ENCODE assay signal across 10 cellular contexts in the genomic region with DNA sequence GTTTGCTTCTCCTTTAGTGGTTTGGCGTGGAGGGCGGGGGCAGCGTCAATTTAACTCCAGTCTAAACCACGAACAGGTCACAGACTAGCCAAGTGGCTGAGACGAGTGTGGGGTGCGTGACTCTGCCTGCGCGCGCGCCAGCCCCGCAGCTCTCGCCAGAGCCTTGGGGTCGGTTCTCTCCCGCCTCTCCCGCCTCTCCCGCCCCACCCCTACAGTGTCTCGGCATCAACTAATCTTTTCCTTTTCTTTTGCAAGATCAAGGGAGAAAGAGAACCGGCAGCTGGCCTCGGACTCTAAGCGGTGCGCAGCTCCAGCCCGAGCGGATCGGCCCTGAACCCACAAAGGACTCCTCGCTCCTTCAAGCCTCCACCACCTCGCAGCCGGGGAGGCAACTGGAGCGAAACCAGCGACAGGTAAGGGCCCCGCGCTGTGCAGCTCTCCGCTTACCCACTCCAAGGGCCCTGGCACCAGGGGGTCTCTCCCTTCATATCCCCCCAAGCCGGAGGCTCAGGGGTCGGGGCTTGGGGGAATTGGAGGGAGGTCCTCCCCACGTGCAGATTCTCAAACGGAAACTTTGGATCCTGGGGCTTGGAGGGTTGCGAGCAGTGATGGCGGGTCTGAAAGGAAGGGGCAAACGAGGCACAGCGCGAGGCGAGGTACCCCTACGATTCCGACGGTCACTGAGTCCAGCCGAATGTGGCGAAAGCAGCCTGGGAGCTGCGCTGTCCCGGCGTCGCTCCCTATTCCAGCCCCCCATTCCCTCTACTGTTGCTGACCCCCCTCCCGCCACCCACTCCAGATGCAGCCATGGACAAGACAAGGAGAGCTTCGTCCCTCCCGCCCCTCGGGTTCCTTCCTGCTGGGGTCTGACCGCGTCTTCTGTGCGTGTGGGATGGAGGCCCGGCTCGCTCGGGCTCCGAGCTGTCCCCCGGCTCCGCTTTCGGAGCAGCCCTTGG. TPM values are rescaled to one million over a fixed set of nuclear protein-coding genes. Genes with fewer than 3 reads are reported as not detected.
DNase-seq lines count a peak whose midpoint lies in the region; ATAC-seq and TF ChIP-seq lines count a peak whose summit lies in the region.
"Had no signal": no experiment of that assay in that cellular context is flagged by ENCODE, and none has a peak within 500 bp of the region (broad histone marks: within the 10 kb centered on the region; RNA-seq: fewer than 3 reads in every experiment).

No MANE protein-coding gene starts in this region.

- H3K4me1 Mint-ChIP-seq in stimulated activated memory B cell treated with anti-CD40 and anti-IgM and Interleukin-4, amounts not matched to agents 10 μg/mL and 1 μg/mL and 100 μg/mL, for 72 hours = peaks cover 8% of the 10 kb centered on the region

- H3K4me3 ChIP-seq in H7 (ENCODE audit: insufficient read depth, low read depth, low read length) (peak overlapping the region; percentile 37), astrocyte of the spinal cord (ENCODE audit: low read depth, low read length) (peak overlapping the region; percentile 58), iPS-15b (ENCODE audit: low read depth, low read length) (peak overlapping the region; percentile 66), sigmoid colon (peak overlapping the region; percentile 77 to 86 (median 82)), tibial artery (peak overlapping the region in 1 of 2 donors; percentile 4)

- H3K9me3 ChIP-seq in iPS-15b (ENCODE audit: control insufficient read depth, insufficient read depth, low read length) (no peaks in the 10 kb centered on the region), sigmoid colon (no peaks in the 10 kb centered on the region), tibial artery (no peaks in the 10 kb centered on the region)

- intact Hi-C loops in sigmoid colon (cut with DNase I) = loop anchor here (2.0 to 10.0 kb wide), 4 partner anchors 274 to 1064 kb away; no protein-coding TSS in a partner anchor
- intact Hi-C loops in tibial artery (cut with DNase I; ENCODE audit: low total_unique reads) = no loop called here

- H3K27me3 ChIP-seq in H7 (ENCODE audit: control insufficient read depth, insufficient read depth, low read length) (peaks cover 59% of the 10 kb centered on the region), iPS-15b (ENCODE audit: control insufficient read depth, insufficient read depth, low read length) (peaks cover 73% of the 10 kb centered on the region), sigmoid colon (no peaks in the 10 kb centered on the region), tibial artery (peaks cover 0 to 44% of the 10 kb centered on the region in 2 donors)

- H3K27me3 Mint-ChIP-seq in stimulated activated memory B cell treated with anti-CD40 and anti-IgM and Interleukin-4, amounts not matched to agents 10 μg/mL and 1 μg/mL and 100 μg/mL, for 72 hours = peaks cover 39% of the 10 kb centered on the region

- H3K36me3 ChIP-seq in H7 (replicated peaks; ENCODE audit: control insufficient read depth, insufficient read depth, low read length) (no peaks in the 10 kb centered on the region), iPS-15b (ENCODE audit: control insufficient read depth, insufficient read depth, low read length) (no peaks in the 10 kb centered on the region), sigmoid colon (no peaks in the 10 kb centered on the region), tibial artery (no peaks in the 10 kb centered on the region)

- H3K9me3 Mint-ChIP-seq in stimulated activated memory B cell treated with anti-CD40 and anti-IgM and Interleukin-4, amounts not matched to agents 10 μg/mL and 1 μg/mL and 100 μg/mL, for 72 hours = no peaks in the 10 kb centered on the region

- no peak overlapping the region for H3K4me3 Mint-ChIP-seq in stimulated activated memory B cell treated with anti-CD40 and anti-IgM and Interleukin-4, amounts not matched to agents 10 μg/mL and 1 μg/mL and 100 μg/mL, for 72 hours
- H3K4me3 Mint-ChIP-seq: effector memory CD8-positive, alpha-beta T cell had no signal

- peak; percentile 64 for DNase-seq in H7
- DNase-seq in astrocyte of the spinal cord (ENCODE audit: low read depth, low spot score) = peak; percentile 41
- peak; percentile 78 for DNase-seq in sigmoid colon
- no peak for DNase-seq in NCI-H1048 (lab: John Stamatoyannopoulos, UW)
- no peak for DNase-seq in central memory CD4-positive, alpha-beta T cell
- no peak for DNase-seq in tibial artery
- DNase-seq: effector memory CD8-positive, alpha-beta T cell; KG1 had no signal

- ATAC-seq in stimulated activated memory B cell treated with anti-CD40 and anti-IgM and Interleukin-4, amounts not matched to agents 10 μg/mL and 1 μg/mL and 100 μg/mL, for 72 hours = no peak
- ATAC-seq: effector memory CD8-positive, alpha-beta T cell had no signal

- H3K36me3 Mint-ChIP-seq in stimulated activated memory B cell treated with anti-CD40 and anti-IgM and Interleukin-4, amounts not matched to agents 10 μg/mL and 1 μg/mL and 100 μg/mL, for 72 hours = no peaks in the 10 kb centered on the region

- peak overlapping the region; percentile 24 for H3K9ac ChIP-seq in iPS-15b (ENCODE audit: low read depth, low read length)

- in situ Hi-C loops in astrocyte of the spinal cord (cut with HindIII; ENCODE audit: low sequenced_read_pairs) = no loop called here

- H3K4me1 ChIP-seq in iPS-15b (ENCODE audit: control insufficient read depth, insufficient read depth, low read length) (peaks cover 8% of the 10 kb centered on the region), sigmoid colon (peaks cover 0 to 38% (median 24%) of the 10 kb centered on the region in 4 donors), tibial artery (peaks cover 0 to 31% (median 25%) of the 10 kb centered on the region in 4 donors)

- no peak for TF ChIP-seq CTCF in astrocyte of the spinal cord (IDR thresholded peaks at IDR 0.05; ENCODE audit: low read depth, low read length)
- TF ChIP-seq CTCF in sigmoid colon (IDR thresholded peaks at IDR 0.05) = no peak
- no peak for TF ChIP-seq CTCF in tibial artery (IDR thresholded peaks at IDR 0.05)

- TF ChIP-seq POLR2A in sigmoid colon (IDR thresholded peaks at IDR 0.05) = peak in 1 of 2 donors; percentile 50

- no peak overlapping the region for H3K27ac Mint-ChIP-seq in stimulated activated memory B cell treated with anti-CD40 and anti-IgM and Interleukin-4, amounts not matched to agents 10 μg/mL and 1 μg/mL and 100 μg/mL, for 72 hours
- H3K27ac Mint-ChIP-seq: effector memory CD8-positive, alpha-beta T cell had no signal

- H3K27ac ChIP-seq in sigmoid colon (peak overlapping the region; percentile 46 to 91 (median 90)), tibial artery (no peak overlapping the region)

- TF ChIP-seq EP300 in sigmoid colon (IDR thresholded peaks at IDR 0.05) = no peak

- WGBS in sigmoid colon, 2 donors = 3 to 19% methylated on average over 65 of the region's 65 CpGs

RNA-seq across cellular contexts. Expression of gene CHRM2, which starts 0.8 kb away (rescaled TPM):
- total RNA-seq in H7 (2014; rRNA removed; shearing (Covaris generic)) = 0.18 TPM in 1 of 2 replicates, not detected in the other
- total RNA-seq in sigmoid colon = 100 to 1,000 TPM in 2 of 4 donors, 10 to 100 TPM in 2; 94.8 to 121 (median 100) TPM
- 1 to 10 TPM in 1 of 3 donors, under 1 TPM in 1, not detected in 1; under 0.01 to 4.7 TPM for polyA plus RNA-seq in sigmoid colon

Comparison
In these comparisons a context has a peak if more than half of its experiments do, and no peak if none do; other contexts are left out.
1. DNase-seq: peak in H7 (single experiment), astrocyte of the spinal cord (single experiment) and sigmoid colon (single experiment); none in NCI-H1048 (single experiment), central memory CD4-positive, alpha-beta T cell (single experiment) and tibial artery (0 of 2).
2. H3K27ac ChIP-seq: peak in sigmoid colon (4 of 4); none in tibial artery (0 of 2).
3. RNA of gene CHRM2, which starts 0.8 kb away (total RNA-seq): 94.8 to 121 TPM in sigmoid colon; 0.18 TPM in H7; every median in the first group is over 10 times any median in the second.